Comparison of ENCODE assay signal across 39 cellular contexts in genomic region chr12:92794814-92795213, GRCh38.
"Had no signal": no experiment of that assay in that cellular context is flagged by ENCODE, and none has a peak within 500 bp of the region (broad histone marks: within the 10 kb centered on the region; RNA-seq: fewer than 3 reads in every experiment).

No MANE protein-coding gene starts in this region.

- H3K27me3 ChIP-seq: adrenal gland, ascending aorta, body of pancreas, brain microvascular endothelial cell, breast epithelium, cardiac muscle cell had no signal

- H3K27ac Mint-ChIP-seq: activated naive CD4-positive, alpha-beta T cell treated with anti-CD3 and anti-CD28 coated beads for 36 hours; activated naive CD4-positive, alpha-beta T cell treated with anti-CD3 and anti-CD28 coated beads, Interleukin-2, amount 10 ng/mL, durations not matched to agents 7 days and 5 days; activated naive CD4-positive, alpha-beta T cell treated with anti-CD3 and anti-CD28 coated beads, Interleukin-2, amount 50 U/mL, for 72 hours; activated naive CD8-positive, alpha-beta T cell; activated naive CD8-positive, alpha-beta T cell treated with anti-CD3 and anti-CD28 coated beads for 36 hours; activated naive CD8-positive, alpha-beta T cell treated with anti-CD3 and anti-CD28 coated beads, Interleukin-2, amount 10 ng/mL, durations not matched to agents 7 days and 5 days; activated naive CD8-positive, alpha-beta T cell treated with anti-CD3 and anti-CD28 coated beads, Interleukin-2, amount 50 U/mL, for 24 hours; activated T-cell treated with anti-CD3 and anti-CD28 coated beads, Interleukin-2, amount 50 U/mL, for 24 hours; activated T-cell treated with anti-CD3 and anti-CD28 coated beads, Interleukin-2, amount 50 U/mL, for 72 hours; activated T-helper 1 cell treated with anti-CD3 and anti-CD28 coated beads, Interleukin-12 subunit alpha, Interleukin-12 subunit beta, Interleukin-2, Interleukin-4 antibody, amounts not matched to agents 30 ng/mL and 10 ng/mL and 1 ng/mL, durations not matched to agents 14 hours and 24 hours and 36 hours; activated T-helper 17 cell treated with anti-CD3 and anti-CD28 coated beads, Interleukin-2, amount 50 U/mL, for 72 hours; activated T-helper 2 cell treated with anti-CD3 and anti-CD28 coated beads, Interferon-gamma antibody, Interleukin-2, Interleukin-4, amounts not matched to agents 10 μg/mL and 5 μg/mL and 100 μg/mL, durations not matched to agents 14 hours and 24 hours and 36 hours; brain had no signal

- H3K4me3 ChIP-seq: adrenal gland, ascending aorta, body of pancreas, breast epithelium, cardiac muscle cell had no signal

- H3K4me3 Mint-ChIP-seq: activated naive CD4-positive, alpha-beta T cell treated with anti-CD3 and anti-CD28 coated beads for 36 hours; activated naive CD4-positive, alpha-beta T cell treated with anti-CD3 and anti-CD28 coated beads, Interleukin-2, amount 10 ng/mL, durations not matched to agents 7 days and 5 days; activated naive CD8-positive, alpha-beta T cell; activated naive CD8-positive, alpha-beta T cell treated with anti-CD3 and anti-CD28 coated beads for 36 hours; activated naive CD8-positive, alpha-beta T cell treated with anti-CD3 and anti-CD28 coated beads, Interleukin-2, amount 10 ng/mL, durations not matched to agents 7 days and 5 days; activated naive CD8-positive, alpha-beta T cell treated with anti-CD3 and anti-CD28 coated beads, Interleukin-2, amount 50 U/mL, for 24 hours; activated T-cell treated with anti-CD3 and anti-CD28 coated beads, Interleukin-2, amount 50 U/mL, for 24 hours; activated T-cell treated with anti-CD3 and anti-CD28 coated beads, Interleukin-2, amount 50 U/mL, for 4 hours; activated T-cell treated with anti-CD3 and anti-CD28 coated beads, Interleukin-2, amount 50 U/mL, for 72 hours; activated T-helper 1 cell treated with anti-CD3 and anti-CD28 coated beads, Interleukin-12 subunit alpha, Interleukin-12 subunit beta, Interleukin-2, Interleukin-4 antibody, amounts not matched to agents 30 ng/mL and 10 ng/mL and 1 ng/mL, durations not matched to agents 14 hours and 24 hours and 36 hours; activated T-helper 17 cell treated with anti-CD3 and anti-CD28 coated beads, Interleukin-2, amount 50 U/mL, for 72 hours; brain; central memory CD8-positive, alpha-beta T cell had no signal

- H3K9me3 ChIP-seq: adrenal gland, body of pancreas had no signal

- H3K4me1 Mint-ChIP-seq: activated naive CD4-positive, alpha-beta T cell treated with anti-CD3 and anti-CD28 coated beads, Interleukin-2, amount 10 ng/mL, durations not matched to agents 7 days and 5 days; brain had no signal

- DNase-seq: activated effector memory CD4-positive, alpha-beta T cell treated with anti-CD3 and anti-CD28 coated beads, Interleukin-2, amount 50 U/mL, for 16 hours; activated effector memory CD4-positive, alpha-beta T cell treated with Interleukin-2 at 50 U/mL for 16 hours; activated gamma-delta T cell; activated gamma-delta T cell treated with Interleukin-2 at 50 U/mL for 16 hours; activated naive CD4-positive, alpha-beta T cell; activated naive CD4-positive, alpha-beta T cell treated with anti-CD3 and anti-CD28 coated beads for 36 hours; activated naive CD4-positive, alpha-beta T cell treated with anti-CD3 and anti-CD28 coated beads, Interleukin-2, amount 10 ng/mL, durations not matched to agents 7 days and 5 days; activated naive CD4-positive, alpha-beta T cell treated with Interleukin-2 at 50 U/mL for 16 hours; activated naive CD8-positive, alpha-beta T cell treated with anti-CD3 and anti-CD28 coated beads for 36 hours; activated naive CD8-positive, alpha-beta T cell treated with anti-CD3 and anti-CD28 coated beads, Interleukin-2, amount 10 ng/mL, durations not matched to agents 7 days and 5 days; activated naive CD8-positive, alpha-beta T cell treated with anti-CD3 and anti-CD28 coated beads, Interleukin-2, amount 50 U/mL, for 24 hours; activated T-cell treated with anti-CD3 and anti-CD28 coated beads, Interleukin-2, amount 50 U/mL, for 1 hour; activated T-cell treated with anti-CD3 and anti-CD28 coated beads, Interleukin-2, amount 50 U/mL, for 24 hours; activated T-cell treated with anti-CD3 and anti-CD28 coated beads, Interleukin-2, amount 50 U/mL, for 4 hours; activated T-cell treated with anti-CD3 and anti-CD28 coated beads, Interleukin-2, amount 50 U/mL, for 48 hours; activated T-cell treated with anti-CD3 and anti-CD28 coated beads, Interleukin-2, amount 50 U/mL, for 72 hours; adrenal gland; amniotic stem cell; amygdala; anterior cingulate cortex; aorta; body of pancreas; brain microvascular endothelial cell; caudate nucleus; central memory CD4-positive, alpha-beta T cell; cerebellar nuclear complex had no signal

- H3K27ac ChIP-seq: adrenal gland, ascending aorta, body of pancreas, brain microvascular endothelial cell, breast epithelium, cardiac muscle cell had no signal

- H3K4me1 ChIP-seq: adrenal gland, ascending aorta, body of pancreas, breast epithelium had no signal

- H3K27me3 Mint-ChIP-seq: activated naive CD4-positive, alpha-beta T cell treated with anti-CD3 and anti-CD28 coated beads, Interleukin-2, amount 10 ng/mL, durations not matched to agents 7 days and 5 days; activated naive CD8-positive, alpha-beta T cell; activated naive CD8-positive, alpha-beta T cell treated with anti-CD3 and anti-CD28 coated beads for 36 hours; activated naive CD8-positive, alpha-beta T cell treated with anti-CD3 and anti-CD28 coated beads, Interleukin-2, amount 10 ng/mL, durations not matched to agents 7 days and 5 days; activated naive CD8-positive, alpha-beta T cell treated with anti-CD3 and anti-CD28 coated beads, Interleukin-2, amount 50 U/mL, for 24 hours; activated T-cell treated with anti-CD3 and anti-CD28 coated beads, Interleukin-2, amount 50 U/mL, for 24 hours; activated T-helper 17 cell treated with anti-CD3 and anti-CD28 coated beads, Interleukin-2, amount 50 U/mL, for 72 hours; brain; central memory CD8-positive, alpha-beta T cell had no signal

- ATAC-seq: activated naive CD4-positive, alpha-beta T cell treated with anti-CD3 and anti-CD28 coated beads, Interleukin-2, amount 50 U/mL, for 72 hours; activated naive CD8-positive, alpha-beta T cell treated with anti-CD3 and anti-CD28 coated beads, Interleukin-2, amount 50 U/mL, for 24 hours; activated T-cell treated with anti-CD3 and anti-CD28 coated beads, Interleukin-2, amount 50 U/mL, for 4 hours; activated T-cell treated with anti-CD3 and anti-CD28 coated beads, Interleukin-2, amount 50 U/mL, for 72 hours; activated T-helper 17 cell treated with anti-CD3 and anti-CD28 coated beads, Interleukin-2, amount 50 U/mL, for 72 hours; body of pancreas had no signal

- H3K36me3 ChIP-seq: breast epithelium had no signal

- FAIRE-seq: astrocyte, bronchial epithelial cell, colon had no signal
